ENCODE assay signal across 27 cellular contexts in genomic region chr22:46696614-46697013, GRCh38.
"Had no signal": no experiment of that assay in that cellular context is flagged by ENCODE, and none has a peak within 500 bp of the region (broad histone marks: within the 10 kb centered on the region; RNA-seq: fewer than 3 reads in every experiment).

No MANE protein-coding gene starts in this region.

- H3K27me3 Mint-ChIP-seq: activated CD4-positive, alpha-beta T cell treated with anti-CD3 and anti-CD28 coated beads, Interleukin-2, amount 10 ng/mL, durations not matched to agents 7 days and 5 days; activated naive CD4-positive, alpha-beta T cell treated with anti-CD3 and anti-CD28 coated beads, Interleukin-2, amount 10 ng/mL, durations not matched to agents 7 days and 5 days; dendritic cell treated with granulocyte-macrophage colony-stimulating factor and Interleukin-4, amounts not matched to agents 40 ng/mL and 50 ng/mL, for 4 days; natural killer cell treated with Interleukin-12 subunit alpha and Interleukin-12 subunit beta and Interleukin-15 and Interleukin-18, amount 100 ng/mL, for 72 hours; progenitor cell of endocrine pancreas had no signal

- DNase-seq: activated CD4-positive, alpha-beta T cell treated with anti-CD3 and anti-CD28 coated beads for 1 hour; activated CD4-positive, alpha-beta T cell treated with anti-CD3 and anti-CD28 coated beads, Interleukin-2, amount 10 ng/mL, durations not matched to agents 7 days and 5 days; activated effector memory CD4-positive, alpha-beta T cell treated with anti-CD3 and anti-CD28 coated beads, Interleukin-2, amount 50 U/mL, for 16 hours; activated naive CD4-positive, alpha-beta T cell treated with anti-CD3 and anti-CD28 coated beads, Interleukin-2, amount 10 ng/mL, durations not matched to agents 7 days and 5 days; activated T-cell treated with anti-CD3 and anti-CD28 coated beads for 4 hours; amniotic stem cell; central memory CD4-positive, alpha-beta T cell; foreskin keratinocyte; kidney glomerular epithelial cell; mesenchymal stem cell; ovary; stimulated activated CD4-positive, alpha-beta T cell treated with anti-CD3 and anti-CD28 coated beads, Interleukin-4, amount 100 ng/mL, for 4 hours; stimulated activated naive CD4-positive, alpha-beta T cell; SW 1271; T1000; testis; transverse colon had no signal

- H3K9me3 ChIP-seq: esophagus muscularis mucosa, left lung, lower lobe of right lung, neutrophil, ovary, testis, transverse colon had no signal

- H3K9me3 Mint-ChIP-seq: activated CD4-positive, alpha-beta T cell treated with anti-CD3 and anti-CD28 coated beads, Interleukin-2, amount 10 ng/mL, durations not matched to agents 7 days and 5 days; activated naive CD4-positive, alpha-beta T cell treated with anti-CD3 and anti-CD28 coated beads, Interleukin-2, amount 10 ng/mL, durations not matched to agents 7 days and 5 days; activated T-helper 1 cell treated with anti-CD3 and anti-CD28 coated beads, Interleukin-12 subunit alpha, Interleukin-12 subunit beta, Interleukin-2, Interleukin-4 antibody, amounts not matched to agents 30 ng/mL and 10 ng/mL and 1 ng/mL, durations not matched to agents 14 hours and 24 hours and 36 hours; dendritic cell treated with granulocyte-macrophage colony-stimulating factor and Interleukin-4, amounts not matched to agents 40 ng/mL and 50 ng/mL, for 4 days; natural killer cell treated with Interleukin-12 subunit alpha and Interleukin-12 subunit beta and Interleukin-15 and Interleukin-18, amount 100 ng/mL, for 72 hours; T-helper 1 cell treated with Interleukin-12 subunit alpha and Interleukin-12 subunit beta and Interleukin-4 antibody, amounts not matched to agents 30 μg/mL and 1 μg/mL, for 36 hours had no signal

- H3K4me3 ChIP-seq: esophagus muscularis mucosa, left lung, lower lobe of right lung, ovary, testis, transverse colon had no signal

- ATAC-seq: foreskin keratinocyte; natural killer cell treated with Interleukin-12 subunit alpha and Interleukin-12 subunit beta and Interleukin-15 and Interleukin-18, amount 100 ng/mL, for 72 hours; sciatic nerve had no signal

- H3K4me1 ChIP-seq: esophagus muscularis mucosa, foreskin keratinocyte, left lung, lower lobe of right lung, testis, transverse colon had no signal

- H3K27ac ChIP-seq: esophagus muscularis mucosa, foreskin keratinocyte, left lung, lower lobe of right lung, neutrophil, ovary, testis, transverse colon had no signal

- H3K27me3 ChIP-seq: esophagus muscularis mucosa, foreskin keratinocyte, left lung, neutrophil, ovary, testis, transverse colon had no signal

- H3K27ac Mint-ChIP-seq: activated CD4-positive, alpha-beta T cell treated with anti-CD3 and anti-CD28 coated beads, Interleukin-2, amount 10 ng/mL, durations not matched to agents 7 days and 5 days; activated naive CD4-positive, alpha-beta T cell treated with anti-CD3 and anti-CD28 coated beads, Interleukin-2, amount 10 ng/mL, durations not matched to agents 7 days and 5 days; activated T-helper 1 cell treated with anti-CD3 and anti-CD28 coated beads, Interleukin-12 subunit alpha, Interleukin-12 subunit beta, Interleukin-2, Interleukin-4 antibody, amounts not matched to agents 30 ng/mL and 10 ng/mL and 1 ng/mL, durations not matched to agents 14 hours and 24 hours and 36 hours; dendritic cell treated with granulocyte-macrophage colony-stimulating factor and Interleukin-4, amounts not matched to agents 40 ng/mL and 50 ng/mL, for 4 days; natural killer cell treated with Interleukin-12 subunit alpha and Interleukin-12 subunit beta and Interleukin-15 and Interleukin-18, amount 100 ng/mL, for 72 hours; progenitor cell of endocrine pancreas; T-helper 1 cell treated with Interleukin-12 subunit alpha and Interleukin-12 subunit beta and Interleukin-4 antibody, amounts not matched to agents 30 μg/mL and 1 μg/mL, for 36 hours had no signal

- H3K36me3 ChIP-seq: ovary had no signal

- H3K4me1 Mint-ChIP-seq: activated CD4-positive, alpha-beta T cell treated with anti-CD3 and anti-CD28 coated beads, Interleukin-2, amount 10 ng/mL, durations not matched to agents 7 days and 5 days; activated naive CD4-positive, alpha-beta T cell treated with anti-CD3 and anti-CD28 coated beads, Interleukin-2, amount 10 ng/mL, durations not matched to agents 7 days and 5 days had no signal

- H3K4me3 Mint-ChIP-seq: activated CD4-positive, alpha-beta T cell treated with anti-CD3 and anti-CD28 coated beads, Interleukin-2, amount 10 ng/mL, durations not matched to agents 7 days and 5 days; activated naive CD4-positive, alpha-beta T cell treated with anti-CD3 and anti-CD28 coated beads, Interleukin-2, amount 10 ng/mL, durations not matched to agents 7 days and 5 days; activated T-helper 1 cell treated with anti-CD3 and anti-CD28 coated beads, Interleukin-12 subunit alpha, Interleukin-12 subunit beta, Interleukin-2, Interleukin-4 antibody, amounts not matched to agents 30 ng/mL and 10 ng/mL and 1 ng/mL, durations not matched to agents 14 hours and 24 hours and 36 hours; dendritic cell treated with granulocyte-macrophage colony-stimulating factor and Interleukin-4, amounts not matched to agents 40 ng/mL and 50 ng/mL, for 4 days; natural killer cell treated with Interleukin-12 subunit alpha and Interleukin-12 subunit beta and Interleukin-15 and Interleukin-18, amount 100 ng/mL, for 72 hours; T-helper 1 cell treated with Interleukin-12 subunit alpha and Interleukin-12 subunit beta and Interleukin-4 antibody, amounts not matched to agents 30 μg/mL and 1 μg/mL, for 36 hours had no signal
